Comparison of ENCODE assay signal across 31 cellular contexts in the genomic region with DNA sequence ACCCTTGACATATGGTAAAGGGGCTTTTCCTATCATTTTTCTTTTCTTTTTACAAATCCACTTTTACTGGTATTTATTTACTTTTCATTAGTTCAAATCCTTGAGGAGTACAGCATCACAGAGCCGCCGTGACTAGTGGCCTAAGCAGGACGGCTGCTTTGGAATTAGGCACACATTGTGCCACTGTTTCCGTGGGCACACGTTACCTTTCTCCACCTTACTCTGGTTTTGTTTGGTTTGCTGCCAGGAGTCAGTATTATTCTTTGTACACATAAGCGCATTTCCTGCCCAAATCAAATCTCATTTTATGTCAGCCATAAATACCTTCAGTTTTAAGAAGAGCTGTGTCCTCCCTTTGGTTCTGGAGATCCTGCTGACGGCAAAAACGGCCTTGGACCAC.
"Had no signal": no experiment of that assay in that cellular context is flagged by ENCODE, and none has a peak within 500 bp of the region (broad histone marks: within the 10 kb centered on the region; RNA-seq: fewer than 3 reads in every experiment).

No MANE protein-coding gene starts in this region.

- H3K36me3 ChIP-seq: brain microvascular endothelial cell, breast epithelium had no signal

- H3K4me1 ChIP-seq: adrenal gland, body of pancreas, breast epithelium had no signal

- ATAC-seq: activated CD4-positive, alpha-beta T cell treated with anti-CD3 and anti-CD28 coated beads for 36 hours; activated CD4-positive, CD25-positive, alpha-beta regulatory T cell treated with anti-CD3 and anti-CD28 coated beads, Interleukin-2, amount 50 U/mL, for 24 hours; activated CD8-positive, alpha-beta memory T cell treated with anti-CD3 and anti-CD28 coated beads, Interleukin-2, amount 10 ng/mL, durations not matched to agents 7 days and 5 days; activated CD8-positive, alpha-beta T cell treated with anti-CD3 and anti-CD28 coated beads, Interleukin-2, amount 10 ng/mL, durations not matched to agents 7 days and 5 days; body of pancreas; WTC11 had no signal

- H3K4me3 ChIP-seq: adrenal gland, body of pancreas, breast epithelium had no signal

- H3K27ac ChIP-seq: adrenal gland, body of pancreas, brain microvascular endothelial cell, breast epithelium, WERI-Rb-1 had no signal

- DNase-seq: activated CD4-positive, alpha-beta memory T cell treated with anti-CD3 and anti-CD28 coated beads, Interleukin-2, amount 10 ng/mL, durations not matched to agents 7 days and 5 days; activated CD4-positive, alpha-beta T cell treated with anti-CD3 and anti-CD28 coated beads for 1 hour; activated CD4-positive, alpha-beta T cell treated with anti-CD3 and anti-CD28 coated beads for 36 hours; activated CD4-positive, alpha-beta T cell treated with anti-CD3 and anti-CD28 coated beads for 48 hours; activated CD4-positive, alpha-beta T cell treated with anti-CD3 and anti-CD28 coated beads, Interleukin-2, amount 10 ng/mL, durations not matched to agents 7 days and 5 days; activated CD4-positive, alpha-beta T cell treated with anti-CD3 and anti-CD28 coated beads, Interleukin-2, amount 50 U/mL, for 48 hours; activated CD4-positive, CD25-positive, alpha-beta regulatory T cell; activated CD8-positive, alpha-beta memory T cell treated with anti-CD3 and anti-CD28 coated beads for 24 hours; activated CD8-positive, alpha-beta memory T cell treated with anti-CD3 and anti-CD28 coated beads, Interleukin-2, amount 10 ng/mL, durations not matched to agents 7 days and 5 days; activated CD8-positive, alpha-beta memory T cell treated with anti-CD3 and anti-CD28 coated beads, Interleukin-2, amount 50 U/mL, for 48 hours; activated CD8-positive, alpha-beta T cell treated with anti-CD3 and anti-CD28 coated beads, Interleukin-2, amount 10 ng/mL, durations not matched to agents 7 days and 5 days; activated effector memory CD4-positive, alpha-beta T cell treated with Interleukin-2 at 50 U/mL for 16 hours; activated gamma-delta T cell; activated naive CD4-positive, alpha-beta T cell treated with anti-CD3 and anti-CD28 coated beads, Interleukin-2, amount 10 ng/mL, durations not matched to agents 7 days and 5 days; activated naive CD4-positive, alpha-beta T cell treated with Interleukin-2 at 50 U/mL for 16 hours; activated naive CD8-positive, alpha-beta T cell treated with anti-CD3 and anti-CD28 coated beads, Interleukin-2, amount 10 ng/mL, durations not matched to agents 7 days and 5 days; activated T-cell treated with anti-CD3 and anti-CD28 coated beads, Interleukin-2, amount 50 U/mL, for 24 hours; activated T-cell treated with anti-CD3 and anti-CD28 coated beads, Interleukin-2, amount 50 U/mL, for 48 hours; adrenal gland; amniotic stem cell; aorta; body of pancreas; brain microvascular endothelial cell; central memory CD4-positive, alpha-beta T cell; T-helper 1 cell; T-helper 2 cell; T-helper 9 cell; WERI-Rb-1 had no signal

- H3K9me3 ChIP-seq: adrenal gland, body of pancreas, breast epithelium had no signal

- H3K27me3 ChIP-seq: adrenal gland, body of pancreas, brain microvascular endothelial cell, breast epithelium had no signal
